1 cellular context compared by ENCODE assay signal in the genomic region with DNA sequence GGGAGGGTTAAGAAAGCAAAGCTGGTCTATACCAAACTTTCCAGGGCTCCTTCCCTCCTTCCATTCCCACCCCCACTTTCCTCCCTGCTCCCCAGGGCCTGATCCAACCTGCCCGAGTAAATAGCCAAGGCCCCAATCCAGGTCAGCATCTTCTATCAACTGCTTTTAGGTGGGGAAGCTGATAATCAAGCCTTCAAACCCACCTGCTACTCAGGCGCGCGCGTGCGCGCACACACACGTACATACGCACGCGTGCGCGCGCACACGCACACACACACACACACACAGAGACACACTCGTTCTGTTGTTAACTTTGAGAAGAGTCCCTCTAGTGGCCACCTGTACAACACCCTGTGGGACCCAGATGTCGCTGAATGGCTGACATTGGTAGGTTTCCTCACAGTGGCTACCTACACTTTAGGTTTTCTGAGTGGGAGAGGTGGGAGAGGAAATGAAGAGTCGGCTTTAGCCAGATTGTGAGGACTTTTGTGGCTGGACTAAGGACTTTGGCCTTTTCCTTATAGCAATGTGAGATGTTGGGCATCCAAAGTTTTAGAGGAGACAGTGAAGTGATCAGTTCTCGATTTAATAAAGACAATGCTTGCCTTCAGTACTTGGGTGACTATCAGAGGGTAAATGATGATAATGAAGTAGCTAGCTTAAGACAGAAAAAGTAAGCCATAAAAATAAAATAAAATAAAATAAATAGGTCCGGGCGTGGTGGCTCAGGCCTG.
TF ChIP-seq lines count a peak whose summit lies in the region.

No MANE protein-coding gene starts in this region.

TF ChIP-seq in GM12878, 131 proteins besides CTCF, POLR2A, EP300 and RAD21 (continued from another document):
- TF ChIP-seq PKNOX1 (IDR thresholded peaks at IDR 0.05) (peak; percentile 39; the same call in 1 of the 2 replicates), SMARCA5 (IDR thresholded peaks at IDR 0.05) (peak; percentile 84; the same call in 1 of the 2 replicates), RB1 (IDR thresholded peaks at IDR 0.05; ENCODE audit: borderline replicate concordance) (0 out of 2 replicates have a peak, but pooled peaks have one; percentile 59), IRF4 (IDR thresholded peaks at IDR 0.05; ENCODE audit: low read depth, low read length) (0 out of 2 replicates have a peak, but pooled peaks have one; percentile 11), ZNF207 (IDR thresholded peaks at IDR 0.05; ENCODE audit: borderline replicate concordance) (0 out of 2 replicates have a peak, but pooled peaks have one; percentile 27), RELA (IDR thresholded peaks at IDR 0.05; ENCODE audit: borderline replicate concordance, partially characterized antibody) (peak; percentile 56)
- TF ChIP-seq, protein P1, sequence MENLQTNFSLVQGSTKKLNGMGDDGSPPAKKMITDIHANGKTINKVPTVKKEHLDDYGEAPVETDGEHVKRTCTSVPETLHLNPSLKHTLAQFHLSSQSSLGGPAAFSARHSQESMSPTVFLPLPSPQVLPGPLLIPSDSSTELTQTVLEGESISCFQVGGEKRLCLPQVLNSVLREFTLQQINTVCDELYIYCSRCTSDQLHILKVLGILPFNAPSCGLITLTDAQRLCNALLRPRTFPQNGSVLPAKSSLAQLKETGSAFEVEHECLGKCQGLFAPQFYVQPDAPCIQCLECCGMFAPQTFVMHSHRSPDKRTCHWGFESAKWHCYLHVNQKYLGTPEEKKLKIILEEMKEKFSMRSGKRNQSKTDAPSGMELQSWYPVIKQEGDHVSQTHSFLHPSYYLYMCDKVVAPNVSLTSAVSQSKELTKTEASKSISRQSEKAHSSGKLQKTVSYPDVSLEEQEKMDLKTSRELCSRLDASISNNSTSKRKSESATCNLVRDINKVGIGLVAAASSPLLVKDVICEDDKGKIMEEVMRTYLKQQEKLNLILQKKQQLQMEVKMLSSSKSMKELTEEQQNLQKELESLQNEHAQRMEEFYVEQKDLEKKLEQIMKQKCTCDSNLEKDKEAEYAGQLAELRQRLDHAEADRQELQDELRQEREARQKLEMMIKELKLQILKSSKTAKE (IDR thresholded peaks at IDR 0.05; ENCODE audit: low read depth, poor library complexity, severe bottlenecking) = no peak
- TF ChIP-seq, protein P2, sequence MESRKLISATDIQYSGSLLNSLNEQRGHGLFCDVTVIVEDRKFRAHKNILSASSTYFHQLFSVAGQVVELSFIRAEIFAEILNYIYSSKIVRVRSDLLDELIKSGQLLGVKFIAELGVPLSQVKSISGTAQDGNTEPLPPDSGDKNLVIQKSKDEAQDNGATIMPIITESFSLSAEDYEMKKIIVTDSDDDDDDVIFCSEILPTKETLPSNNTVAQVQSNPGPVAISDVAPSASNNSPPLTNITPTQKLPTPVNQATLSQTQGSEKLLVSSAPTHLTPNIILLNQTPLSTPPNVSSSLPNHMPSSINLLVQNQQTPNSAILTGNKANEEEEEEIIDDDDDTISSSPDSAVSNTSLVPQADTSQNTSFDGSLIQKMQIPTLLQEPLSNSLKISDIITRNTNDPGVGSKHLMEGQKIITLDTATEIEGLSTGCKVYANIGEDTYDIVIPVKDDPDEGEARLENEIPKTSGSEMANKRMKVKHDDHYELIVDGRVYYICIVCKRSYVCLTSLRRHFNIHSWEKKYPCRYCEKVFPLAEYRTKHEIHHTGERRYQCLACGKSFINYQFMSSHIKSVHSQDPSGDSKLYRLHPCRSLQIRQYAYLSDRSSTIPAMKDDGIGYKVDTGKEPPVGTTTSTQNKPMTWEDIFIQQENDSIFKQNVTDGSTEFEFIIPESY (IDR thresholded peaks at IDR 0.05) = no peak
